ENCODE assay signal across 1 cellular context in the genomic region with DNA sequence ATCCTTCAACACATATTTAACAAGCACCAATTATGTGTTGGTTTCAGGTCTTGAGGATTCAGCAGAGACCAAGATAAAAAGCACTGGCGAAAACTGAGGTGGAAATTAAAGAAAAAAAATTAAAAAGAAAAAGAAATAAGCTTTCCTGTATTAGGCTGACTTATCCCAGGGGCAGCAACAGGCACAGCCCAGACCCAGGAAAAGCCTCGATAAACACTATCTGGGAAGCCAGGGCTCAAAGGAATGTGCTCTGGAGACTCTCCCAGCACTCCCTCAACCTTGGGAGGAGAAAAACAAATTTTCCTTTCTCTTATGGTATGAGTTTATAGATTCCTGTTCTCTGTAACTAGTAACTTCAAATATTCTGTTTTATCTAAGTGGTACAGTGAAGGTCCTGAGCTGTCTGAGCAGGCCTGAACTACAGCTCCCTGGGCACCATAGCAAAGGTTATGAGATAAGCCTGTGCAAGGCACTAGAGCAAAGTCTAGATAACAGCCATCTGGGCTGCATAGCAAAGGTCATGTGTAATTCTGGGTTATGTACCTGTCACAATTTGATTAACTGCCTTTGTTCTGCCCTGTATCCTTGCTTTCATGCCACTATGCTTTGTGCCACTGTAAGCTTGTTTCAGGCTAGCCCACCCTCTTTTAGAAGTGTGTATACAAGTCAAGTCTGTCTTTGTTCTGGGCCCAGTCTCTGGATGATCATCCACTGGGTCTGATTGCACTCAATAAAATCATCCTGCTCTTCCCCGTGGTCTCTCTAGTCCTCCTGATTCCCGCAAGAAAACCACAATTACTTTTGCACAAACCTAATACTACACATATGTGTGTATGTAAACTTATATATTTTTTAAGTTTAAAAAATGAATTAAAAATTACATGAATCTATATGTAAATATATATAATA.
TF ChIP-seq lines count a peak whose summit lies in the region.

No MANE protein-coding gene starts in this region.

TF ChIP-seq in HepG2, 621 proteins besides CTCF, POLR2A, EP300 and RAD21 (continued from another document and continues in another):
- TF ChIP-seq HNF1B (CRISPR knock-in tag; IDR thresholded peaks at IDR 0.05) (no peak), ZNF644 (CRISPR knock-in tag; IDR thresholded peaks at IDR 0.05; ENCODE audit: low read depth) (no peak), ZNF24 (IDR thresholded peaks at IDR 0.05) (no peak), ZNF574 (CRISPR knock-in tag; IDR thresholded peaks at IDR 0.05) (no peak), KLF12 (CRISPR knock-in tag; IDR thresholded peaks at IDR 0.05; ENCODE audit: borderline replicate concordance) (no peak), ZNF441 (CRISPR knock-in tag; IDR thresholded peaks at IDR 0.05; ENCODE audit: borderline replicate concordance) (no peak), BHLHE40 (IDR thresholded peaks at IDR 0.05; ENCODE audit: low read length) (no peak), PCBP1 (IDR thresholded peaks at IDR 0.05; ENCODE audit: borderline replicate concordance, low read depth, low read length) (no peak), ZFY (CRISPR knock-in tag; IDR thresholded peaks at IDR 0.05) (no peak), KLF11 (CRISPR knock-in tag; IDR thresholded peaks at IDR 0.05) (no peak), FOXA1 (IDR thresholded peaks at IDR 0.05) (no peak), FOXA1 (CRISPR knock-in tag; IDR thresholded peaks at IDR 0.05) (no peak), BCL6 (CRISPR knock-in tag; IDR thresholded peaks at IDR 0.05) (0 out of 2 replicates have a peak, but pooled peaks have one; percentile 19), ZNF720 (CRISPR knock-in tag; IDR thresholded peaks at IDR 0.05) (no peak), PRMT3 (CRISPR knock-in tag; IDR thresholded peaks at IDR 0.05; ENCODE audit: borderline replicate concordance, low read depth) (no peak), HOXA5 (CRISPR knock-in tag; IDR thresholded peaks at IDR 0.05) (no peak), ZNF547 (CRISPR knock-in tag; IDR thresholded peaks at IDR 0.05) (no peak), ZNF414 (CRISPR knock-in tag; IDR thresholded peaks at IDR 0.05) (no peak), ZNF335 (CRISPR knock-in tag; IDR thresholded peaks at IDR 0.05) (no peak), HNF4A (CRISPR knock-in tag; IDR thresholded peaks at IDR 0.05) (peak; percentile 80), ZNF225 (CRISPR knock-in tag; IDR thresholded peaks at IDR 0.05) (no peak), SOX13 (IDR thresholded peaks at IDR 0.05) (peak; percentile 66; the same call in 1 of the 2 replicates), SOX13 (CRISPR knock-in tag; conservative IDR thresholded peaks at IDR 0.05 in 1 of 2, IDR thresholded peaks at IDR 0.05 in 1 of 2) (peak in 1 of 2 experiments; percentile 92; a peak in 2 of 4 replicates), FOXJ3 (CRISPR knock-in tag; IDR thresholded peaks at IDR 0.05; ENCODE audit: borderline replicate concordance) (no peak), ZNF431 (CRISPR knock-in tag; IDR thresholded peaks at IDR 0.05; ENCODE audit: borderline replicate concordance, low read depth) (no peak), ZNF652 (CRISPR knock-in tag; IDR thresholded peaks at IDR 0.05; ENCODE audit: borderline replicate concordance, low read depth) (no peak), SETDB1 (CRISPR knock-in tag; IDR thresholded peaks at IDR 0.05; ENCODE audit: borderline replicate concordance) (peak; percentile 97; the same call in 1 of the 2 replicates), TCF7 (IDR thresholded peaks at IDR 0.05; ENCODE audit: low read depth) (peak; percentile 25; the same call in 1 of the 2 replicates), BRCA1 (CRISPR knock-in tag; IDR thresholded peaks at IDR 0.05) (no peak), JARID2 (CRISPR knock-in tag; IDR thresholded peaks at IDR 0.05; ENCODE audit: insufficient replicate concordance) (no peak), ZNF12 (CRISPR knock-in tag; IDR thresholded peaks at IDR 0.05) (no peak), REXO4 (CRISPR knock-in tag; IDR thresholded peaks at IDR 0.05; ENCODE audit: borderline replicate concordance) (no peak), KDM6A (CRISPR knock-in tag; IDR thresholded peaks at IDR 0.05; ENCODE audit: low read depth) (no peak), ZNF724P (CRISPR knock-in tag; IDR thresholded peaks at IDR 0.05; ENCODE audit: borderline replicate concordance) (no peak), DZIP1 (CRISPR knock-in tag; IDR thresholded peaks at IDR 0.05) (no peak), NCOA1 (CRISPR knock-in tag; IDR thresholded peaks at IDR 0.05) (no peak), ZNF784 (CRISPR knock-in tag; IDR thresholded peaks at IDR 0.05; ENCODE audit: borderline replicate concordance) (no peak), ZNF768 (CRISPR knock-in tag; IDR thresholded peaks at IDR 0.05) (no peak), STAG1 (CRISPR knock-in tag; IDR thresholded peaks at IDR 0.05) (no peak), ZNF747 (CRISPR knock-in tag; IDR thresholded peaks at IDR 0.05; ENCODE audit: borderline replicate concordance) (no peak), DR1 (CRISPR knock-in tag; IDR thresholded peaks at IDR 0.05) (no peak), ZKSCAN1 (IDR thresholded peaks at IDR 0.05; ENCODE audit: low read length) (no peak)
- TF ChIP-seq, protein P1, sequence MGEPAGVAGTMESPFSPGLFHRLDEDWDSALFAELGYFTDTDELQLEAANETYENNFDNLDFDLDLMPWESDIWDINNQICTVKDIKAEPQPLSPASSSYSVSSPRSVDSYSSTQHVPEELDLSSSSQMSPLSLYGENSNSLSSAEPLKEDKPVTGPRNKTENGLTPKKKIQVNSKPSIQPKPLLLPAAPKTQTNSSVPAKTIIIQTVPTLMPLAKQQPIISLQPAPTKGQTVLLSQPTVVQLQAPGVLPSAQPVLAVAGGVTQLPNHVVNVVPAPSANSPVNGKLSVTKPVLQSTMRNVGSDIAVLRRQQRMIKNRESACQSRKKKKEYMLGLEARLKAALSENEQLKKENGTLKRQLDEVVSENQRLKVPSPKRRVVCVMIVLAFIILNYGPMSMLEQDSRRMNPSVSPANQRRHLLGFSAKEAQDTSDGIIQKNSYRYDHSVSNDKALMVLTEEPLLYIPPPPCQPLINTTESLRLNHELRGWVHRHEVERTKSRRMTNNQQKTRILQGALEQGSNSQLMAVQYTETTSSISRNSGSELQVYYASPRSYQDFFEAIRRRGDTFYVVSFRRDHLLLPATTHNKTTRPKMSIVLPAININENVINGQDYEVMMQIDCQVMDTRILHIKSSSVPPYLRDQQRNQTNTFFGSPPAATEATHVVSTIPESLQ (CRISPR knock-in tag; conservative IDR thresholded peaks at IDR 0.05), result no peak
- TF ChIP-seq, protein P2, sequence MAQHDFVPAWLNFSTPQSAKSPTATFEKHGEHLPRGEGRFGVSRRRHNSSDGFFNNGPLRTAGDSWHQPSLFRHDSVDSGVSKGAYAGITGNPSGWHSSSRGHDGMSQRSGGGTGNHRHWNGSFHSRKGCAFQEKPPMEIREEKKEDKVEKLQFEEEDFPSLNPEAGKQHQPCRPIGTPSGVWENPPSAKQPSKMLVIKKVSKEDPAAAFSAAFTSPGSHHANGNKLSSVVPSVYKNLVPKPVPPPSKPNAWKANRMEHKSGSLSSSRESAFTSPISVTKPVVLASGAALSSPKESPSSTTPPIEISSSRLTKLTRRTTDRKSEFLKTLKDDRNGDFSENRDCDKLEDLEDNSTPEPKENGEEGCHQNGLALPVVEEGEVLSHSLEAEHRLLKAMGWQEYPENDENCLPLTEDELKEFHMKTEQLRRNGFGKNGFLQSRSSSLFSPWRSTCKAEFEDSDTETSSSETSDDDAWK (CRISPR knock-in tag; IDR thresholded peaks at IDR 0.05), result no peak
- TF ChIP-seq, protein P3, sequence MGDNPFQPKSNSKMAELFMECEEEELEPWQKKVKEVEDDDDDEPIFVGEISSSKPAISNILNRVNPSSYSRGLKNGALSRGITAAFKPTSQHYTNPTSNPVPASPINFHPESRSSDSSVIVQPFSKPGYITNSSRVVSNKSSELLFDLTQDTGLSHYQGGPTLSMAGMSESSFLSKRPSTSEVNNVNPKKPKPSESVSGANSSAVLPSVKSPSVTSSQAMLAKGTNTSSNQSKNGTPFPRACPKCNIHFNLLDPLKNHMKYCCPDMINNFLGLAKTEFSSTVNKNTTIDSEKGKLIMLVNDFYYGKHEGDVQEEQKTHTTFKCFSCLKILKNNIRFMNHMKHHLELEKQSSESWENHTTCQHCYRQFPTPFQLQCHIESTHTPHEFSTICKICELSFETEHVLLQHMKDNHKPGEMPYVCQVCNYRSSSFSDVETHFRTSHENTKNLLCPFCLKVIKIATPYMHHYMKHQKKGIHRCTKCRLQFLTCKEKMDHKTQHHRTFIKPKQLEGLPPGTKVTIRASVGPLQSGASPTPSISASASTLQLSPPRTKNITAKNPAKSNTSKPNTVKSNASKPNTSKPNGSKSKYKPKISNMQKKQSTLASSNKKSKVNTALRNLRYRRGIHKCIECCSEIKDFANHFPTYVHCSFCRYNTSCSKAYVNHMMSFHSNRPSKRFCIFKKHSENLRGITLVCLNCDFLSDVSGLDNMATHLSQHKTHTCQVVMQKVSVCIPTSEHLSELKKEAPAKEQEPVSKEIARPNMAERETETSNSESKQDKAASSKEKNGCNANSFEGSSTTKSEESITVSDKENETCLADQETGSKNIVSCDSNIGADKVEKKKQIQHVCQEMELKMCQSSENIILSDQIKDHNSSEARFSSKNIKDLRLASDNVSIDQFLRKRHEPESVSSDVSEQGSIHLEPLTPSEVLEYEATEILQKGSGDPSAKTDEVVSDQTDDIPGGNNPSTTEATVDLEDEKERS (CRISPR knock-in tag; IDR thresholded peaks at IDR 0.05), result no peak
- TF ChIP-seq, protein P4, sequence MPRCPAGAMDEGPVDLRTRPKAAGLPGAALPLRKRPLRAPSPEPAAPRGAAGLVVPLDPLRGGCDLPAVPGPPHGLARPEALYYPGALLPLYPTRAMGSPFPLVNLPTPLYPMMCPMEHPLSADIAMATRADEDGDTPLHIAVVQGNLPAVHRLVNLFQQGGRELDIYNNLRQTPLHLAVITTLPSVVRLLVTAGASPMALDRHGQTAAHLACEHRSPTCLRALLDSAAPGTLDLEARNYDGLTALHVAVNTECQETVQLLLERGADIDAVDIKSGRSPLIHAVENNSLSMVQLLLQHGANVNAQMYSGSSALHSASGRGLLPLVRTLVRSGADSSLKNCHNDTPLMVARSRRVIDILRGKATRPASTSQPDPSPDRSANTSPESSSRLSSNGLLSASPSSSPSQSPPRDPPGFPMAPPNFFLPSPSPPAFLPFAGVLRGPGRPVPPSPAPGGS (CRISPR knock-in tag; IDR thresholded peaks at IDR 0.05), result no peak
- TF ChIP-seq, protein P5, sequence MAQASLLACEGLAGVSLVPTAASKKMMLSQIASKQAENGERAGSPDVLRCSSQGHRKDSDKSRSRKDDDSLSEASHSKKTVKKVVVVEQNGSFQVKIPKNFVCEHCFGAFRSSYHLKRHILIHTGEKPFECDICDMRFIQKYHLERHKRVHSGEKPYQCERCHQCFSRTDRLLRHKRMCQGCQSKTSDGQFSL (CRISPR knock-in tag; IDR thresholded peaks at IDR 0.05), result no peak
